In genomic region chr16:78288915-78289314, GRCh38 we compare ENCODE assay signal across 24 cellular contexts.
"Had no signal": no experiment of that assay in that cellular context is flagged by ENCODE, and none has a peak within 500 bp of the region (broad histone marks: within the 10 kb centered on the region; RNA-seq: fewer than 3 reads in every experiment).

No MANE protein-coding gene starts in this region.

- H3K36me3 ChIP-seq: brain microvascular endothelial cell, esophagus muscularis mucosa, gastroesophageal sphincter, prostate gland, stomach had no signal

- H3K4me1 Mint-ChIP-seq: activated CD4-positive, alpha-beta memory T cell treated with anti-CD3 and anti-CD28 coated beads, Interleukin-2, amount 10 ng/mL, durations not matched to agents 7 days and 5 days; activated CD4-positive, alpha-beta T cell treated with anti-CD3 and anti-CD28 coated beads for 36 hours; activated CD8-positive, alpha-beta memory T cell treated with anti-CD3 and anti-CD28 coated beads, Interleukin-2, amount 10 ng/mL, durations not matched to agents 7 days and 5 days; activated naive CD8-positive, alpha-beta T cell treated with anti-CD3 and anti-CD28 coated beads, Interleukin-2, amount 10 ng/mL, durations not matched to agents 7 days and 5 days; immature natural killer cell; stimulated activated effector memory CD8-positive, alpha-beta T cell treated with anti-CD3 and anti-CD28 coated beads, Interleukin-12 subunit alpha, Interleukin-12 subunit beta, amount 100 ng/mL, for 72 hours had no signal

- H3K27me3 Mint-ChIP-seq: activated CD4-positive, alpha-beta memory T cell treated with anti-CD3 and anti-CD28 coated beads, Interleukin-2, amount 10 ng/mL, durations not matched to agents 7 days and 5 days; activated CD4-positive, alpha-beta T cell treated with anti-CD3 and anti-CD28 coated beads for 36 hours; activated CD8-positive, alpha-beta memory T cell treated with anti-CD3 and anti-CD28 coated beads, Interleukin-2, amount 10 ng/mL, durations not matched to agents 7 days and 5 days; activated naive CD8-positive, alpha-beta T cell treated with anti-CD3 and anti-CD28 coated beads, Interleukin-2, amount 10 ng/mL, durations not matched to agents 7 days and 5 days; dendritic cell treated with granulocyte-macrophage colony-stimulating factor and Interleukin-4, amounts not matched to agents 40 ng/mL and 50 ng/mL, for 4 days had no signal

- H3K4me2 ChIP-seq: smooth muscle cell had no signal

- H3K27me3 ChIP-seq: brain microvascular endothelial cell, esophagus muscularis mucosa, gastroesophageal sphincter, stomach, testis had no signal

- DNase-seq: activated CD4-positive, alpha-beta memory T cell treated with anti-CD3 and anti-CD28 coated beads, Interleukin-2, amount 10 ng/mL, durations not matched to agents 7 days and 5 days; activated CD4-positive, alpha-beta T cell treated with anti-CD3 and anti-CD28 coated beads for 36 hours; activated CD8-positive, alpha-beta memory T cell treated with anti-CD3 and anti-CD28 coated beads, Interleukin-2, amount 10 ng/mL, durations not matched to agents 7 days and 5 days; activated naive CD4-positive, alpha-beta T cell treated with Interleukin-2 at 50 U/mL for 16 hours; activated naive CD8-positive, alpha-beta T cell treated with anti-CD3 and anti-CD28 coated beads, Interleukin-2, amount 10 ng/mL, durations not matched to agents 7 days and 5 days; activated T-cell treated with anti-CD3 and anti-CD28 coated beads, Interleukin-2, amount 50 U/mL, for 1 hour; brain microvascular endothelial cell; cerebellar nuclear complex; effector memory CD4-positive, alpha-beta T cell; immature natural killer cell; kidney glomerular epithelial cell; left ventricle myocardium superior; stimulated activated CD4-positive, alpha-beta T cell treated with anti-CD3 and anti-CD28 coated beads, Interleukin-4, amount 100 ng/mL, for 24 hours; stomach; testis had no signal

- H3K4me3 Mint-ChIP-seq: activated CD4-positive, alpha-beta memory T cell treated with anti-CD3 and anti-CD28 coated beads, Interleukin-2, amount 10 ng/mL, durations not matched to agents 7 days and 5 days; activated CD4-positive, alpha-beta T cell treated with anti-CD3 and anti-CD28 coated beads for 36 hours; activated CD8-positive, alpha-beta memory T cell treated with anti-CD3 and anti-CD28 coated beads, Interleukin-2, amount 10 ng/mL, durations not matched to agents 7 days and 5 days; activated naive CD8-positive, alpha-beta T cell treated with anti-CD3 and anti-CD28 coated beads, Interleukin-2, amount 10 ng/mL, durations not matched to agents 7 days and 5 days; dendritic cell treated with granulocyte-macrophage colony-stimulating factor and Interleukin-4, amounts not matched to agents 40 ng/mL and 50 ng/mL, for 4 days; immature natural killer cell; natural killer cell treated with Interleukin-12 subunit alpha and Interleukin-12 subunit beta and Interleukin-15 and Interleukin-18, amount 100 ng/mL, for 72 hours; stimulated activated effector memory CD8-positive, alpha-beta T cell treated with anti-CD3 and anti-CD28 coated beads, Interleukin-12 subunit alpha, Interleukin-12 subunit beta, amount 100 ng/mL, for 72 hours had no signal

- H3K4me1 ChIP-seq: prostate gland, testis had no signal

- H3K36me3 Mint-ChIP-seq: activated naive CD8-positive, alpha-beta T cell treated with anti-CD3 and anti-CD28 coated beads, Interleukin-2, amount 10 ng/mL, durations not matched to agents 7 days and 5 days; natural killer cell treated with Interleukin-12 subunit alpha and Interleukin-12 subunit beta and Interleukin-15 and Interleukin-18, amount 100 ng/mL, for 72 hours; stimulated activated effector memory CD8-positive, alpha-beta T cell treated with anti-CD3 and anti-CD28 coated beads, Interleukin-12 subunit alpha, Interleukin-12 subunit beta, amount 100 ng/mL, for 72 hours had no signal

- H3K27ac Mint-ChIP-seq: activated CD4-positive, alpha-beta memory T cell treated with anti-CD3 and anti-CD28 coated beads, Interleukin-2, amount 10 ng/mL, durations not matched to agents 7 days and 5 days; activated CD4-positive, alpha-beta T cell treated with anti-CD3 and anti-CD28 coated beads for 36 hours; activated CD8-positive, alpha-beta memory T cell treated with anti-CD3 and anti-CD28 coated beads, Interleukin-2, amount 10 ng/mL, durations not matched to agents 7 days and 5 days; activated naive CD8-positive, alpha-beta T cell treated with anti-CD3 and anti-CD28 coated beads, Interleukin-2, amount 10 ng/mL, durations not matched to agents 7 days and 5 days; activated T-helper 2 cell treated with anti-CD3 and anti-CD28 coated beads, Interferon-gamma antibody, Interleukin-2, Interleukin-4, amounts not matched to agents 10 μg/mL and 5 μg/mL and 100 μg/mL, durations not matched to agents 14 hours and 24 hours and 36 hours; dendritic cell treated with granulocyte-macrophage colony-stimulating factor and Interleukin-4, amounts not matched to agents 40 ng/mL and 50 ng/mL, for 4 days; immature natural killer cell; natural killer cell treated with Interleukin-12 subunit alpha and Interleukin-12 subunit beta and Interleukin-15 and Interleukin-18, amount 100 ng/mL, for 72 hours; stimulated activated effector memory CD8-positive, alpha-beta T cell treated with anti-CD3 and anti-CD28 coated beads, Interleukin-12 subunit alpha, Interleukin-12 subunit beta, amount 100 ng/mL, for 72 hours had no signal

- H3K9me3 ChIP-seq: esophagus muscularis mucosa, gastroesophageal sphincter, prostate gland, stomach, testis had no signal

- H3K9me3 Mint-ChIP-seq: activated CD4-positive, alpha-beta memory T cell treated with anti-CD3 and anti-CD28 coated beads, Interleukin-2, amount 10 ng/mL, durations not matched to agents 7 days and 5 days; activated T-helper 2 cell treated with anti-CD3 and anti-CD28 coated beads, Interferon-gamma antibody, Interleukin-2, Interleukin-4, amounts not matched to agents 10 μg/mL and 5 μg/mL and 100 μg/mL, durations not matched to agents 14 hours and 24 hours and 36 hours; immature natural killer cell; natural killer cell treated with Interleukin-12 subunit alpha and Interleukin-12 subunit beta and Interleukin-15 and Interleukin-18, amount 100 ng/mL, for 72 hours; stimulated activated effector memory CD8-positive, alpha-beta T cell treated with anti-CD3 and anti-CD28 coated beads, Interleukin-12 subunit alpha, Interleukin-12 subunit beta, amount 100 ng/mL, for 72 hours had no signal

- H3K4me3 ChIP-seq: esophagus muscularis mucosa, gastroesophageal sphincter, prostate gland, smooth muscle cell, stomach, testis had no signal

- ATAC-seq: activated CD4-positive, alpha-beta T cell treated with anti-CD3 and anti-CD28 coated beads for 36 hours; activated CD8-positive, alpha-beta memory T cell treated with anti-CD3 and anti-CD28 coated beads, Interleukin-2, amount 10 ng/mL, durations not matched to agents 7 days and 5 days; gastroesophageal sphincter; left ventricle myocardium superior; natural killer cell treated with Interleukin-12 subunit alpha and Interleukin-12 subunit beta and Interleukin-15 and Interleukin-18, amount 100 ng/mL, for 72 hours; sciatic nerve; stimulated activated effector memory CD8-positive, alpha-beta T cell treated with anti-CD3 and anti-CD28 coated beads, Interleukin-12 subunit alpha, Interleukin-12 subunit beta, amount 100 ng/mL, for 72 hours had no signal

- H3K27ac ChIP-seq: brain microvascular endothelial cell, esophagus muscularis mucosa, gastroesophageal sphincter, prostate gland, stomach, testis had no signal
